20 cellular contexts compared by ENCODE assay signal in the genomic region with DNA sequence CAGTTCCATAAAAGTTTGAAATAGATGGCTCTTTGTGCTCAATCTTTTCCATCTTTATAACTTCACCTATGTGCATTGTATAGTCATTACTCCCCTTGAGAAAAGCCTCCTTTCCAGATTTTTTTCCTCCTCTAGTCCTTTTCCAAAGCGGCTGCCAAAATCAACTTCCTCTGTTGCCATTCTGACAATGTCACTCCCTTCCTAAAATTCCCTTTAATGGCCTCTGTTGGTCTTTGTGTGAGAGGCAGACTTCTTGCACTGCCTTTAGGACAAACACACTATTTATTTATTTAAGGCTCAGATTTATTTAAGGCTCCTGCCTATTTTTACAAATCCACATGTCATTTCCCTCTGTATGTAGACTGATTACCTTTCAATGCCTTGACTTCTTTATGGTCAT. TPM values are rescaled to one million over a fixed set of nuclear protein-coding genes. Genes with fewer than 3 reads are reported as not detected.
DNase-seq lines count a peak whose midpoint lies in the region; ATAC-seq and TF ChIP-seq lines count a peak whose summit lies in the region.
"Had no signal": no experiment of that assay in that cellular context is flagged by ENCODE, and none has a peak within 500 bp of the region (broad histone marks: within the 10 kb centered on the region; RNA-seq: fewer than 3 reads in every experiment).

No MANE protein-coding gene starts in this region.

- no peaks in the 10 kb centered on the region for H3K9me3 ChIP-seq in gastrocnemius medialis
- H3K9me3 ChIP-seq: esophagus muscularis mucosa, prostate gland, spleen had no signal

- peak in 1 of 2 donors; percentile 26 for ATAC-seq in gastrocnemius medialis
- ATAC-seq: stimulated activated memory B cell treated with anti-CD40 and anti-IgM and Interleukin-4, amounts not matched to agents 10 μg/mL and 1 μg/mL and 100 μg/mL, for 72 hours had no signal

- no peaks in the 10 kb centered on the region for H3K36me3 ChIP-seq in gastrocnemius medialis
- H3K36me3 ChIP-seq: esophagus muscularis mucosa, prostate gland, spleen had no signal

- CTCF ChIA-PET in activated CD4-positive, alpha-beta memory T cell treated with anti-CD3 and anti-CD28 coated beads for 36 hours (lab: Charles Lee): no interaction called here

- DNase-seq in NCI-H1105 treated with DMSO at 0.1 percent for 48 hours (lab: John Stamatoyannopoulos, UW) (peak; percentile 3), NCI-H1105 (lab: John Stamatoyannopoulos, UW) (no peak), glomerular endothelial cell (ENCODE audit: extremely low read depth, low read depth, low spot score) (peak; percentile 27), gastrocnemius medialis (no peak), KG1 (lab: John Stamatoyannopoulos, UW) (no peak), activated gamma-delta T cell (lab: John Stamatoyannopoulos, UW) (no peak)
- no peak for DNase-seq in activated CD4-positive, alpha-beta memory T cell treated with anti-CD3 and anti-CD28 coated beads for 36 hours
- DNase-seq: activated B cell treated with CpG ODN at 0.5 μM for 24 hours; activated effector memory CD4-positive, alpha-beta T cell treated with anti-CD3 and anti-CD28 coated beads, Interleukin-2, amount 50 U/mL, for 16 hours; DMS53; hypothalamus; kidney glomerular epithelial cell; spleen had no signal

- POLR2A ChIA-PET in activated CD4-positive, alpha-beta memory T cell treated with anti-CD3 and anti-CD28 coated beads for 36 hours (lab: Charles Lee): no interaction called here

- H3K36me3 Mint-ChIP-seq in activated CD4-positive, alpha-beta memory T cell treated with anti-CD3 and anti-CD28 coated beads for 36 hours: no peaks in the 10 kb centered on the region
- H3K36me3 Mint-ChIP-seq: CD14-positive monocyte; stimulated activated memory B cell treated with anti-CD40 and anti-IgM and Interleukin-4, amounts not matched to agents 10 μg/mL and 1 μg/mL and 100 μg/mL, for 72 hours had no signal

- H3K4me3 ChIP-seq in gastrocnemius medialis: no peak overlapping the region
- H3K4me3 ChIP-seq: esophagus muscularis mucosa, prostate gland, spleen had no signal

- no peaks in the 10 kb centered on the region for H3K4me1 ChIP-seq in gastrocnemius medialis
- H3K4me1 ChIP-seq: prostate gland had no signal

- in situ Hi-C loops in gastrocnemius medialis (cut with MboI; ENCODE audit: low sequenced_read_pairs in 4 of 4): no loop called here

- intact Hi-C loops in gastrocnemius medialis (cut with DNase I; ENCODE audit: low total_unique reads): no loop called here
- intact Hi-C loops in activated CD4-positive, alpha-beta memory T cell treated with anti-CD3 and anti-CD28 coated beads for 36 hours (cut with micrococcal nuclease): no loop called here

- H3K9me3 Mint-ChIP-seq in activated CD4-positive, alpha-beta memory T cell treated with anti-CD3 and anti-CD28 coated beads for 36 hours: no peaks in the 10 kb centered on the region
- H3K9me3 Mint-ChIP-seq: activated B cell treated with CpG ODN at 0.5 μM for 24 hours; dendritic cell treated with granulocyte-macrophage colony-stimulating factor and Interleukin-4, amounts not matched to agents 40 ng/mL and 50 ng/mL, for 4 days; stimulated activated memory B cell treated with anti-CD40 and anti-IgM and Interleukin-4, amounts not matched to agents 10 μg/mL and 1 μg/mL and 100 μg/mL, for 72 hours; T-helper 1 cell treated with Interleukin-12 subunit alpha and Interleukin-12 subunit beta and Interleukin-4 antibody, amounts not matched to agents 30 μg/mL and 1 μg/mL, for 36 hours had no signal

- TF ChIP-seq POLR2A in gastrocnemius medialis (IDR thresholded peaks at IDR 0.05): no peak

- peaks cover 2% of the 10 kb centered on the region for H3K27me3 Mint-ChIP-seq in activated CD4-positive, alpha-beta memory T cell treated with anti-CD3 and anti-CD28 coated beads for 36 hours
- H3K27me3 Mint-ChIP-seq: activated B cell treated with CpG ODN at 0.5 μM for 24 hours; dendritic cell treated with granulocyte-macrophage colony-stimulating factor and Interleukin-4, amounts not matched to agents 40 ng/mL and 50 ng/mL, for 4 days; stimulated activated memory B cell treated with anti-CD40 and anti-IgM and Interleukin-4, amounts not matched to agents 10 μg/mL and 1 μg/mL and 100 μg/mL, for 72 hours had no signal

- no peaks in the 10 kb centered on the region for H3K27me3 ChIP-seq in gastrocnemius medialis
- H3K27me3 ChIP-seq: esophagus muscularis mucosa, spleen had no signal

- H3K4me3 Mint-ChIP-seq in activated CD4-positive, alpha-beta memory T cell treated with anti-CD3 and anti-CD28 coated beads for 36 hours: no peak overlapping the region
- H3K4me3 Mint-ChIP-seq: activated B cell treated with CpG ODN at 0.5 μM for 24 hours; CD14-positive monocyte; dendritic cell treated with granulocyte-macrophage colony-stimulating factor and Interleukin-4, amounts not matched to agents 40 ng/mL and 50 ng/mL, for 4 days; stimulated activated memory B cell treated with anti-CD40 and anti-IgM and Interleukin-4, amounts not matched to agents 10 μg/mL and 1 μg/mL and 100 μg/mL, for 72 hours; T-helper 1 cell treated with Interleukin-12 subunit alpha and Interleukin-12 subunit beta and Interleukin-4 antibody, amounts not matched to agents 30 μg/mL and 1 μg/mL, for 36 hours had no signal

- peaks cover 4% of the 10 kb centered on the region for H3K4me1 Mint-ChIP-seq in activated CD4-positive, alpha-beta memory T cell treated with anti-CD3 and anti-CD28 coated beads for 36 hours (ENCODE audit: low read depth)

- peak overlapping the region; percentile 70 for H3K27ac ChIP-seq in VCaP
- H3K27ac ChIP-seq in gastrocnemius medialis: peak overlapping the region; percentile 39 to 66 (median 54)
- H3K27ac ChIP-seq: prostate gland had no signal

- H3K27ac Mint-ChIP-seq in activated CD4-positive, alpha-beta memory T cell treated with anti-CD3 and anti-CD28 coated beads for 36 hours: no peak overlapping the region
- H3K27ac Mint-ChIP-seq: activated B cell treated with CpG ODN at 0.5 μM for 24 hours; CD14-positive monocyte; dendritic cell treated with granulocyte-macrophage colony-stimulating factor and Interleukin-4, amounts not matched to agents 40 ng/mL and 50 ng/mL, for 4 days; stimulated activated memory B cell treated with anti-CD40 and anti-IgM and Interleukin-4, amounts not matched to agents 10 μg/mL and 1 μg/mL and 100 μg/mL, for 72 hours; T-helper 1 cell treated with Interleukin-12 subunit alpha and Interleukin-12 subunit beta and Interleukin-4 antibody, amounts not matched to agents 30 μg/mL and 1 μg/mL, for 36 hours had no signal

- no peak for TF ChIP-seq CTCF in VCaP (conservative IDR thresholded peaks at IDR 0.05)
- TF ChIP-seq CTCF in gastrocnemius medialis (IDR thresholded peaks at IDR 0.05 in 4 of 5, conservative IDR thresholded peaks at IDR 0.05 in 1 of 5): no peak

RNA-seq across cellular contexts. Expression of a gene that starts 21.7 kb away (rescaled TPM):
- total RNA-seq in glomerular endothelial cell (51.8 and 72.9 TPM in 2 replicates), gastrocnemius medialis (10 to 100 TPM; 14.5 to 43.7 (median 20.1) TPM)
- 10 to 100 TPM; 59.1 to 67.3 TPM for total RNA-seq in activated CD4-positive, alpha-beta memory T cell treated with anti-CD3 and anti-CD28 coated beads for 36 hours

RNA-seq across cellular contexts. Expression of a gene that starts 29.1 kb away (rescaled TPM):
- total RNA-seq in glomerular endothelial cell (123 and 136 TPM in 2 replicates), gastrocnemius medialis (100 to 1,000 TPM in 3 of 4 donors, 10 to 100 TPM in 1; 84.4 to 157 (median 126) TPM)
- 100 to 1,000 TPM; 100 to 107 TPM for total RNA-seq in activated CD4-positive, alpha-beta memory T cell treated with anti-CD3 and anti-CD28 coated beads for 36 hours

Comparison
In these comparisons a context has a peak if more than half of its experiments do, and no peak if none do; other contexts are left out.
1. DNase-seq: peak in NCI-H1105 treated with DMSO at 0.1 percent for 48 hours (single experiment) and glomerular endothelial cell (single experiment); none in NCI-H1105 (single experiment), gastrocnemius medialis (0 of 2), activated CD4-positive, alpha-beta memory T cell treated with anti-CD3 and anti-CD28 coated beads for 36 hours (single experiment), KG1 (single experiment) and activated gamma-delta T cell (single experiment).